8 cellular contexts compared by ENCODE assay signal in genomic region chr6:142301421-142302391, GRCh38. TPM values are rescaled to one million over a fixed set of nuclear protein-coding genes. Genes with fewer than 3 reads are reported as not detected.
A peak's percentile ranks its signal among the peaks of the same experiment; 100 is the strongest.
DNase-seq lines count a peak whose midpoint lies in the region; ATAC-seq and TF ChIP-seq lines count a peak whose summit lies in the region.

TSS of gene ADGRG6 (plus strand) at chr6:142302007. CDS start at chr6:142302330, 323 bp downstream.

- TF ChIP-seq CTCF in GM10266 (IDR thresholded peaks at IDR 0.05; ENCODE audit: control insufficient read depth, insufficient read depth, low read depth, missing control alignments) (no peak), HEK293 (tag by site-specific recombination; IDR thresholded peaks at IDR 0.05) (peak; percentile 94), esophagus squamous epithelium (IDR thresholded peaks at IDR 0.05) (peak in 2 of 6 experiments; percentile 6 to 32), natural killer cell (IDR thresholded peaks at IDR 0.05) (no peak), testis (IDR thresholded peaks at IDR 0.05) (no peak)

- ATAC-seq in natural killer cell: peak in 2 of 3 donors; percentile 46 to 61

- CTCF ChIA-PET in HEK293 (lab: Yijun Ruan, JAX): interaction anchor here (0.5 to 4.3 kb wide), 13 partner anchors 14 to 1227 kb away, joined by 3 to 23 read pairs (median 3); partner anchors contain the start of gene NMBR

- H3K4me1 ChIP-seq in HEK293 (ENCODE audit: control insufficient read depth, insufficient read depth, low read length) (peaks cover 11% of the 10 kb centered on the region), esophagus squamous epithelium (peaks cover 0 to 43% (median 6%) of the 10 kb centered on the region in 3 donors), testis (no peaks in the 10 kb centered on the region)

- peak in 1 of 4 donors; percentile 39 for TF ChIP-seq POLR2A in esophagus squamous epithelium (IDR thresholded peaks at IDR 0.05)
- no peak for TF ChIP-seq POLR2A in testis (IDR thresholded peaks at IDR 0.05)

- 1% methylated on average over 14 to 20 of the region's 91 CpGs for WGBS in esophagus squamous epithelium, 2 donors
- WGBS in testis, 2 donors: 2% methylated on average over 20 to 78 of the region's 91 CpGs

- H3K27me3 Mint-ChIP-seq in natural killer cell (ENCODE audit: low read depth in 2 of 2): peaks cover 7 to 18% of the 10 kb centered on the region in 2 donors

- H3K36me3 Mint-ChIP-seq in natural killer cell: no peaks in the 10 kb centered on the region

- H3K4me1 Mint-ChIP-seq in natural killer cell: no peaks in the 10 kb centered on the region

- peak within 1 kb of the TSS; percentile 21 for H3K4me3 Mint-ChIP-seq in natural killer cell

- DNase-seq in GM10266 (ENCODE audit: extremely low spot score): peak; percentile 33
- peak; percentile 23 for DNase-seq in NCI-H146 treated with DMSO at 0.1 percent for 48 hours (lab: John Stamatoyannopoulos, UW; ENCODE audit: unreplicated experiment)
- peak; percentile 74 for DNase-seq in activated CD8-positive, alpha-beta memory T cell treated with anti-CD3 and anti-CD28 coated beads, Interleukin-2, amount 50 U/mL, for 48 hours
- no peak for DNase-seq in esophagus squamous epithelium (lab: John Stamatoyannopoulos, UW)
- DNase-seq in natural killer cell: no peak
- peak; percentile 32 for DNase-seq in testis
- DNase-seq in NCI-H1694 treated with DMSO at 0.1 percent for 48 hours (lab: John Stamatoyannopoulos, UW): no peak

- H3K9me3 Mint-ChIP-seq in natural killer cell: no peaks in the 10 kb centered on the region

- intact Hi-C loops in esophagus squamous epithelium (cut with DNase I) (no loop called here), natural killer cell (cut with micrococcal nuclease) (no loop called here), testis (cut with DNase I; ENCODE audit: low total_unique reads) (no loop called here)

- H3K4me3 ChIP-seq in HEK293 (ENCODE audit: low read depth, low read length) (peak within 1 kb of the TSS; percentile 54), esophagus squamous epithelium (peak within 1 kb of the TSS; percentile 66 to 78 (median 74)), testis (peak within 1 kb of the TSS; percentile 49 to 66)

- peaks cover 0 to 23% (median 0%) of the 10 kb centered on the region in 4 donors for H3K27me3 ChIP-seq in esophagus squamous epithelium
- no peaks in the 10 kb centered on the region for H3K27me3 ChIP-seq in testis

- peak within 1 kb of the TSS; percentile 79; the same call in 1 of the 2 replicates for H3K27ac ChIP-seq in HEK293 (ENCODE audit: extremely low read depth, low read depth, low read length)
- H3K27ac ChIP-seq in esophagus squamous epithelium: peak within 1 kb of the TSS; percentile 90 to 93 (median 93)
- H3K27ac ChIP-seq in testis: no peak within 1 kb of the TSS

- H3K27ac Mint-ChIP-seq in natural killer cell: no peak within 1 kb of the TSS

- POLR2A ChIA-PET in HEK293 (lab: Yijun Ruan, JAX): interaction anchor here (0.7 to 1.7 kb wide), 10 partner anchors 11 to 75 kb away, joined by 3 to 17 read pairs (median 4); no protein-coding TSS in a partner anchor

- H3K9me3 ChIP-seq in HEK293 (ENCODE audit: control insufficient read depth, insufficient read depth, low read depth, low read length) (no peaks in the 10 kb centered on the region), esophagus squamous epithelium (no peaks in the 10 kb centered on the region), testis (no peaks in the 10 kb centered on the region)

- H3K36me3 ChIP-seq in HEK293 (ENCODE audit: control insufficient read depth in 2 of 2, insufficient read depth in 1 of 2, low read length in 2 of 2) (no peaks in the 10 kb centered on the region), esophagus squamous epithelium (no peaks in the 10 kb centered on the region), testis (ENCODE audit: low read depth, missing control alignments) (no peaks in the 10 kb centered on the region)

TF ChIP-seq in HEK293, 187 proteins besides CTCF, POLR2A, EP300 and RAD21 (continues in another document):
- TF ChIP-seq ZNF785 (tag by site-specific recombination; IDR thresholded peaks at IDR 0.05) (no peak), ZNF600 (tag by site-specific recombination; IDR thresholded peaks at IDR 0.05) (peak; percentile 78), ZSCAN16 (tag by site-specific recombination; IDR thresholded peaks at IDR 0.05) (no peak), PBX3 (CRISPR knock-in tag; IDR thresholded peaks at IDR 0.05) (peak; percentile 91), ZNF175 (tag by site-specific recombination; IDR thresholded peaks at IDR 0.05) (no peak), ZNF174 (tag by site-specific recombination; IDR thresholded peaks at IDR 0.05) (no peak), ATF2 (tag by site-specific recombination; IDR thresholded peaks at IDR 0.05; ENCODE audit: low read depth) (no peak), ZNF513 (tag by site-specific recombination; IDR thresholded peaks at IDR 0.05) (no peak), ZNF558 (tag by site-specific recombination; IDR thresholded peaks at IDR 0.05) (no peak), ZNF112 (tag by site-specific recombination; IDR thresholded peaks at IDR 0.05) (no peak), ZBTB44 (tag by site-specific recombination; IDR thresholded peaks at IDR 0.05) (no peak), ZNF398 (tag by site-specific recombination; IDR thresholded peaks at IDR 0.05) (peak; percentile 85)

RNA-seq across cellular contexts. Expression of gene ADGRG6, which starts in this region (rescaled TPM):
- total RNA-seq in esophagus squamous epithelium (10 to 100 TPM; 22.3 to 56.5 (median 26.0) TPM), natural killer cell (under 1 TPM in 2 of 3 donors, not detected in 1; 0.05 to 0.24 TPM), testis (10 to 100 TPM in 1 of 2 donors, 1 to 10 TPM in 1; 7.2 to 10.6 TPM)
- 5.1 TPM for polyA plus RNA-seq in testis (ENCODE audit: insufficient read depth, low read depth, low replicate concordance)

Comparison
In these comparisons a context has a peak if more than half of its experiments do, and no peak if none do; other contexts are left out.
1. RNA of gene ADGRG6 (total RNA-seq): 22.3 to 56.5 TPM in esophagus squamous epithelium and 7.2 to 10.6 TPM in testis; 0.05 to 0.24 TPM in natural killer cell; every median in the first group is over 4 times any median in the second.
2. Peak in ATAC-seq in natural killer cell; RNA of the gene not detected or under 1 TPM.
3. DNase-seq: peak in GM10266 (single experiment), NCI-H146 treated with DMSO at 0.1 percent for 48 hours (single experiment), activated CD8-positive, alpha-beta memory T cell treated with anti-CD3 and anti-CD28 coated beads, Interleukin-2, amount 50 U/mL, for 48 hours (single experiment) and testis (single experiment); none in esophagus squamous epithelium (single experiment), natural killer cell (single experiment) and NCI-H1694 treated with DMSO at 0.1 percent for 48 hours (single experiment).
4. H3K27ac ChIP-seq: peak in HEK293 (single experiment) and esophagus squamous epithelium (4 of 4); none in testis (0 of 2).
5. Peak in every context shown above with its lines, with median percentiles within 50 percentile points of each other: H3K4me3 ChIP-seq.